6 cellular contexts compared by ENCODE assay signal in the genomic region with DNA sequence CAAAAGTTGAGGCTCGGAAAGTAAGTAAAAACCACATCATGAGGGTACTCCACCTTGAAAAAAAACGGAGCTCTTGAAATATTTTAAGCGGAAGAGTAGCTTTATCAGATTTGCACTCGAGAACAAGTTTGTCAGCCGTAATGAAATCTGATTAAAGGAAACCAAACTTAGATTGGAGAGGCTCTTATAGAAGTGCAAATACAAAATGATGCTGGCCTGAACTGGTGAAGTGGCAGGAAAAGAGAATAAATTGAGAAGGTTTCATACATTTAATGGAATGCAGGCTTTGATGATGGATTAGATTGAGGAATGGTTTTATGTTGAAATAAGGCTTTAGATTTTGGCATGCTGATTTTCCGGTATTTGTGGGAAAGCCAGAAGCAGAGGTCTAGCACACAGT.
"Had no signal": no experiment of that assay in that cellular context is flagged by ENCODE, and none has a peak within 500 bp of the region (broad histone marks: within the 10 kb centered on the region; RNA-seq: fewer than 3 reads in every experiment).

No MANE protein-coding gene starts in this region.

- DNase-seq: H9, HCEC 1CT, IMR-90, KG1 had no signal

- H3K4me3 ChIP-seq: GM23338, K562 had no signal

- ATAC-seq: GM23338, K562 had no signal
